ENCODE assay signal across 10 cellular contexts in genomic region chr13:21142766-21143165, GRCh38. TPM values are rescaled to one million over a fixed set of nuclear protein-coding genes. Genes with fewer than 3 reads are reported as not detected.
DNase-seq lines count a peak whose midpoint lies in the region; ATAC-seq and TF ChIP-seq lines count a peak whose summit lies in the region.
"Had no signal": no experiment of that assay in that cellular context is flagged by ENCODE, and none has a peak within 500 bp of the region (broad histone marks: within the 10 kb centered on the region; RNA-seq: fewer than 3 reads in every experiment).

No MANE protein-coding gene starts in this region.

- peak overlapping the region; percentile 27 for H3K27ac Mint-ChIP-seq in Calu3 (ENCODE audit: unreplicated experiment)
- no peak overlapping the region for H3K27ac Mint-ChIP-seq in central memory CD8-positive, alpha-beta T cell (ENCODE audit: low read depth)
- no peak overlapping the region for H3K27ac Mint-ChIP-seq in neural crest cell (ENCODE audit: unreplicated experiment)

- H3K27me3 ChIP-seq in Karpas-422 (ENCODE audit: low read length), result no peaks in the 10 kb centered on the region
- H3K27me3 ChIP-seq in upper lobe of right lung, result no peaks in the 10 kb centered on the region
- H3K27me3 ChIP-seq: body of pancreas, tibial artery had no signal

- no peak overlapping the region for H3K9ac ChIP-seq in Karpas-422 (ENCODE audit: low read length)

- CTCF ChIA-PET in Calu3 (lab: Charles Lee), result interaction anchor here (1.2 kb wide), 1 partner anchor 29 kb away, joined by 3 read pairs; no protein-coding TSS in a partner anchor

- H4K20me1 ChIP-seq in Karpas-422 (ENCODE audit: insufficient read depth, low read depth, low read length), result peaks cover 31% of the 10 kb centered on the region

- H3K36me3 Mint-ChIP-seq in Calu3 (ENCODE audit: insufficient read depth, unreplicated experiment) (peaks cover 48% of the 10 kb centered on the region), neural crest cell (ENCODE audit: low read depth) (peaks cover 11% of the 10 kb centered on the region)
- peaks cover 56% of the 10 kb centered on the region for H3K36me3 Mint-ChIP-seq in central memory CD8-positive, alpha-beta T cell (ENCODE audit: insufficient read depth)

- peaks cover 32% of the 10 kb centered on the region; the same call in 1 of the 2 replicates for H3K36me3 ChIP-seq in Karpas-422 (ENCODE audit: insufficient read depth, low read length)
- H3K36me3 ChIP-seq in upper lobe of right lung, result peaks cover 43% of the 10 kb centered on the region

- peaks cover 5% of the 10 kb centered on the region for H3K4me1 Mint-ChIP-seq in Calu3 (ENCODE audit: low read depth, unreplicated experiment)
- H3K4me1 Mint-ChIP-seq in central memory CD8-positive, alpha-beta T cell, result peaks cover 40% of the 10 kb centered on the region
- H3K4me1 Mint-ChIP-seq in neural crest cell, result peaks cover 29% of the 10 kb centered on the region

- H3K4me3 Mint-ChIP-seq in Calu3 (ENCODE audit: low read depth, unreplicated experiment) (no peak overlapping the region), neural crest cell (peak overlapping the region; percentile 88)
- peak overlapping the region; percentile 74 for H3K4me3 Mint-ChIP-seq in central memory CD8-positive, alpha-beta T cell

- intact Hi-C loops in Calu3 (cut with micrococcal nuclease; ENCODE audit: unreplicated experiment) (no loop called here), upper lobe of right lung (cut with DNase I) (no loop called here)

- no peak overlapping the region for H3K4me3 ChIP-seq in Karpas-422 (ENCODE audit: low read length)
- H3K4me3 ChIP-seq in upper lobe of right lung, result no peak overlapping the region
- H3K4me3 ChIP-seq: body of pancreas had no signal

- no peak overlapping the region for H3K27ac ChIP-seq in Karpas-422 (ENCODE audit: low read length)
- H3K27ac ChIP-seq in upper lobe of right lung, result no peak overlapping the region
- H3K27ac ChIP-seq: body of pancreas, tibial artery had no signal

- H3K4me2 ChIP-seq in Karpas-422 (ENCODE audit: low read depth, low read length, poor library complexity, severe bottlenecking), result peak overlapping the region; percentile 14

- TF ChIP-seq CTCF in Calu3 (IDR thresholded peaks at IDR 0.05; ENCODE audit: unreplicated experiment), result no peak
- no peak for TF ChIP-seq CTCF in neural crest cell (conservative IDR thresholded peaks at IDR 0.05)
- TF ChIP-seq CTCF in upper lobe of right lung (IDR thresholded peaks at IDR 0.05), result no peak

- H3K9me2 ChIP-seq in Karpas-422 (replicated peaks; ENCODE audit: insufficient read depth, low read length), result no peaks in the 10 kb centered on the region

- H3K27me3 Mint-ChIP-seq in Calu3 (ENCODE audit: unreplicated experiment), result no peaks in the 10 kb centered on the region
- H3K27me3 Mint-ChIP-seq in central memory CD8-positive, alpha-beta T cell, result peaks cover 10% of the 10 kb centered on the region
- H3K27me3 Mint-ChIP-seq in neural crest cell (ENCODE audit: low read depth), result no peaks in the 10 kb centered on the region

- no peak for ATAC-seq in central memory CD8-positive, alpha-beta T cell (replicated peaks; ENCODE audit: extremely low read depth, poor library complexity, severe bottlenecking)
- ATAC-seq in upper lobe of right lung (no peak), GM21825 (IDR thresholded peaks at IDR 0.05; ENCODE audit: unreplicated experiment) (no peak)
- ATAC-seq: body of pancreas had no signal

- DNase-seq in Calu3, result no peak
- no peak for DNase-seq in Karpas-422
- DNase-seq in central memory CD8-positive, alpha-beta T cell (ENCODE audit: low spot score in 2 of 2), result no peak
- DNase-seq in neural crest cell (ENCODE audit: low read depth, low spot score), result no peak
- no peak for DNase-seq in GM19240 (ENCODE audit: insufficient read length, low spot score)
- DNase-seq in upper lobe of right lung, result no peak
- DNase-seq: body of pancreas, EL, tibial artery had no signal

- H3K9me3 Mint-ChIP-seq in Calu3 (ENCODE audit: low read depth, unreplicated experiment), result no peaks in the 10 kb centered on the region
- H3K9me3 Mint-ChIP-seq in central memory CD8-positive, alpha-beta T cell, result no peaks in the 10 kb centered on the region
- peaks cover 3% of the 10 kb centered on the region for H3K9me3 Mint-ChIP-seq in neural crest cell

- H3K9me3 ChIP-seq in Karpas-422 (ENCODE audit: low read length) (no peaks in the 10 kb centered on the region), upper lobe of right lung (no peaks in the 10 kb centered on the region)
- H3K9me3 ChIP-seq: body of pancreas, tibial artery had no signal

- peaks cover 23% of the 10 kb centered on the region for H3K4me1 ChIP-seq in Karpas-422 (ENCODE audit: low read length)
- peaks cover 26% of the 10 kb centered on the region for H3K4me1 ChIP-seq in upper lobe of right lung

- no TSS peak for BruUV-seq in Calu3 (replicated peaks; lab: Mats Ljungman, UMichigan)

- H2AFZ ChIP-seq in Karpas-422 (ENCODE audit: low read length), result no peak overlapping the region

- peaks cover 46% of the 10 kb centered on the region for H3K79me2 ChIP-seq in Karpas-422 (ENCODE audit: low read length)

RNA-seq across cellular contexts. Expression of gene SAP18, which starts 2.8 kb away (rescaled TPM):
- total RNA-seq in Calu3 (2022), result 189 and 199 TPM in 2 replicates
- total RNA-seq in Karpas-422 (2014; rRNA removed; shearing (Covaris generic); ENCODE audit: low replicate concordance), result 85.4 and 112 TPM in 2 replicates
- total RNA-seq in neural crest cell, result 202 and 228 TPM in 2 replicates
- total RNA-seq in upper lobe of right lung, result 161 TPM

RNA-seq across cellular contexts. Expression of gene SKA3, which starts 33.6 kb away (rescaled TPM):
- 17.5 and 25.9 TPM in 2 replicates for total RNA-seq in Calu3 (2022)
- total RNA-seq in Karpas-422 (2014; rRNA removed; shearing (Covaris generic); ENCODE audit: low replicate concordance), result 6.3 and 34.2 TPM in 2 replicates
- total RNA-seq in neural crest cell, result 35.0 and 36.0 TPM in 2 replicates
- 1.7 TPM for total RNA-seq in upper lobe of right lung

RNA-seq across cellular contexts. Expression of gene MRPL57, which starts 33.7 kb away (rescaled TPM):
- total RNA-seq in Calu3 (2022), result 15.1 and 15.2 TPM in 2 replicates
- 31.8 and 35.2 TPM in 2 replicates for total RNA-seq in Karpas-422 (2014; rRNA removed; shearing (Covaris generic); ENCODE audit: low replicate concordance)
- total RNA-seq in neural crest cell, result 27.5 and 27.9 TPM in 2 replicates
- 19.4 TPM for total RNA-seq in upper lobe of right lung
